ENCODE assay signal across 29 cellular contexts in genomic region chr3:102018544-102018943, GRCh38.
DNase-seq lines count a peak whose midpoint lies in the region; ATAC-seq and TF ChIP-seq lines count a peak whose summit lies in the region.
"Had no signal": no experiment of that assay in that cellular context is flagged by ENCODE, and none has a peak within 500 bp of the region (broad histone marks: within the 10 kb centered on the region; RNA-seq: fewer than 3 reads in every experiment).

No MANE protein-coding gene starts in this region.

- no peaks in the 10 kb centered on the region for H3F3A ChIP-seq in PC-9 (ENCODE audit: insufficient read depth, low read depth)

- intact Hi-C loops in PC-9 (cut with micrococcal nuclease; ENCODE audit: unreplicated experiment), result no loop called here

- no peaks in the 10 kb centered on the region for H3K9me2 ChIP-seq in PC-9 (ENCODE audit: insufficient read depth)

- CTCF ChIA-PET in PC-9 (lab: Charles Lee), result interaction anchor here (0.6 kb wide), 1 partner anchor 159 kb away, joined by 3 read pairs; no protein-coding TSS in a partner anchor
- CTCF ChIA-PET in WTC11 (lab: Charles Lee), result no interaction called here

- peak; percentile 49 for DNase-seq in CD1c-positive myeloid dendritic cell (ENCODE audit: extremely low spot score)
- DNase-seq in PC-9, result no peak
- peak; percentile 52 for DNase-seq in naive B cell
- no peak for DNase-seq in MG63
- no peak for DNase-seq in WTC11 (ENCODE audit: low spot score)
- DNase-seq in SHP77 (lab: John Stamatoyannopoulos, UW), result no peak
- no peak for DNase-seq in stimulated activated CD4-positive, alpha-beta T cell treated with anti-CD3 and anti-CD28 coated beads, Interleukin-12 subunit alpha, Interleukin-12 subunit beta, amount 100 ng/mL, for 4 hours
- DNase-seq: ACHN; activated CD4-positive, alpha-beta T cell treated with anti-CD3 and anti-CD28 coated beads, Interleukin-2, amount 50 U/mL, for 48 hours; activated CD8-positive, alpha-beta memory T cell treated with anti-CD3 and anti-CD28 coated beads, Interleukin-2, amount 50 U/mL, for 4 hours; activated naive CD4-positive, alpha-beta T cell treated with Interleukin-2 at 50 U/mL for 16 hours; amniotic stem cell; brain microvascular endothelial cell; NCI-H1092; NCI-H187; NCI-H446 treated with DMSO at 0.1 percent for 48 hours; NCI-H774; ovary; retina; small intestine; stomach; thyroid gland had no signal

- no peak overlapping the region for H3K4me3 ChIP-seq in PC-9
- no peak overlapping the region for H3K4me3 ChIP-seq in MG63
- H3K4me3 ChIP-seq: GM12878, lung, ovary, stomach, thyroid gland, vagina had no signal

- POLR2A ChIA-PET in PC-9 (lab: Charles Lee; ENCODE audit: unreplicated experiment) (interaction anchor here (0.6 kb wide), 1 partner anchor 1813 kb away, joined by 6 read pairs; no protein-coding TSS in a partner anchor), WTC11 (lab: Charles Lee) (interaction anchor here (0.6 kb wide), 1 partner anchor 104 kb away, joined by 3 read pairs; no protein-coding TSS in a partner anchor)

- H3K27ac Mint-ChIP-seq in naive B cell (peak overlapping the region in 5 of 6 donors; percentile 16 to 73 (median 36)), WTC11 (no peak overlapping the region)

- H3K27me3 Mint-ChIP-seq in naive B cell (no peaks in the 10 kb centered on the region), WTC11 (ENCODE audit: low read depth) (no peaks in the 10 kb centered on the region)

- H3K9me3 ChIP-seq in PC-9 (ENCODE audit: insufficient read depth, low read depth) (no peaks in the 10 kb centered on the region), MG63 (0 out of 2 replicates have a peak, but pooled peaks cover 2% of the 10 kb centered on the region)
- H3K9me3 ChIP-seq: ovary, thyroid gland, vagina had no signal

- H3K27me3 ChIP-seq in PC-9 (ENCODE audit: insufficient read depth, low read depth) (no peaks in the 10 kb centered on the region), MG63 (no peaks in the 10 kb centered on the region)
- H3K27me3 ChIP-seq: brain microvascular endothelial cell, ovary, stomach, thyroid gland, vagina had no signal

- ATAC-seq in GM19395 (IDR thresholded peaks at IDR 0.05; ENCODE audit: unreplicated experiment) (peak; percentile 50), naive B cell (ENCODE audit: low read depth in 2 of 2) (peak; percentile 98 to 99), WTC11 (no peak)
- ATAC-seq: HCT116 had no signal

- BruUV-seq in PC-9 (replicated peaks; lab: Mats Ljungman, UMichigan), result no TSS peak

- H3K4me2 ChIP-seq in PC-9, result no peak overlapping the region

- H3K9me3 Mint-ChIP-seq in naive B cell, result peaks cover 0 to 14% (median 3%) of the 10 kb centered on the region in 7 donors
- peaks cover 5% of the 10 kb centered on the region; the same call in 1 of the 2 replicates for H3K9me3 Mint-ChIP-seq in WTC11
- H3K9me3 Mint-ChIP-seq: neural crest cell had no signal

- no peaks in the 10 kb centered on the region for H3K4me1 ChIP-seq in PC-9 (replicated peaks; ENCODE audit: insufficient read depth)
- H3K4me1 ChIP-seq: vagina had no signal

- H4K20me1 ChIP-seq in PC-9 (ENCODE audit: insufficient read depth), result no peaks in the 10 kb centered on the region

- H3K36me3 Mint-ChIP-seq in naive B cell (no peaks in the 10 kb centered on the region), WTC11 (no peaks in the 10 kb centered on the region)

- peaks cover 12 to 27% (median 22%) of the 10 kb centered on the region in 3 donors for H3K4me1 Mint-ChIP-seq in naive B cell
- H3K4me1 Mint-ChIP-seq in WTC11, result no peaks in the 10 kb centered on the region
- H3K4me1 Mint-ChIP-seq: neural crest cell had no signal

- H3K4me3 Mint-ChIP-seq in naive B cell, result peak overlapping the region in 2 of 8 donors; percentile 9 to 33
- no peak overlapping the region for H3K4me3 Mint-ChIP-seq in WTC11
- H3K4me3 Mint-ChIP-seq: neural crest cell had no signal

- no peaks in the 10 kb centered on the region for H3K79me2 ChIP-seq in PC-9 (ENCODE audit: low read depth)

- H3K36me3 ChIP-seq in PC-9 (ENCODE audit: low read depth), result no peaks in the 10 kb centered on the region
- H3K36me3 ChIP-seq in MG63, result no peaks in the 10 kb centered on the region
- H3K36me3 ChIP-seq: brain microvascular endothelial cell, ovary, stomach, thyroid gland, vagina had no signal

- no peak for TF ChIP-seq CTCF in PC-9 (conservative IDR thresholded peaks at IDR 0.05)
- no peak for TF ChIP-seq CTCF in WTC11 (IDR thresholded peaks at IDR 0.05)

- H2AFZ ChIP-seq in PC-9, result peak overlapping the region; percentile 20; the same call in 1 of the 2 replicates

- H3K27ac ChIP-seq in PC-9, result no peak overlapping the region
- H3K27ac ChIP-seq: brain microvascular endothelial cell, ovary, RWPE1, stomach, thyroid gland, vagina had no signal

TF ChIP-seq in WTC11, 78 proteins besides CTCF, POLR2A, EP300 and RAD21 (continues in another document):
- TF ChIP-seq, protein P1, sequence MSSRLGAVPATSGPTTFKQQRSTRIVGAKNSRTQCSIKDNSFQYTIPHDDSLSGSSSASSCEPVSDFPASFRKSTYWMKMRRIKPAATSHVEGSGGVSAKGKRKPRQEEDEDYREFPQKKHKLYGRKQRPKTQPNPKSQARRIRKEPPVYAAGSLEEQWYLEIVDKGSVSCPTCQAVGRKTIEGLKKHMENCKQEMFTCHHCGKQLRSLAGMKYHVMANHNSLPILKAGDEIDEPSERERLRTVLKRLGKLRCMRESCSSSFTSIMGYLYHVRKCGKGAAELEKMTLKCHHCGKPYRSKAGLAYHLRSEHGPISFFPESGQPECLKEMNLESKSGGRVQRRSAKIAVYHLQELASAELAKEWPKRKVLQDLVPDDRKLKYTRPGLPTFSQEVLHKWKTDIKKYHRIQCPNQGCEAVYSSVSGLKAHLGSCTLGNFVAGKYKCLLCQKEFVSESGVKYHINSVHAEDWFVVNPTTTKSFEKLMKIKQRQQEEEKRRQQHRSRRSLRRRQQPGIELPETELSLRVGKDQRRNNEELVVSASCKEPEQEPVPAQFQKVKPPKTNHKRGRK (CRISPR knock-in tag; IDR thresholded peaks at IDR 0.05; ENCODE audit: borderline replicate concordance), result no peak
- TF ChIP-seq, protein P2, sequence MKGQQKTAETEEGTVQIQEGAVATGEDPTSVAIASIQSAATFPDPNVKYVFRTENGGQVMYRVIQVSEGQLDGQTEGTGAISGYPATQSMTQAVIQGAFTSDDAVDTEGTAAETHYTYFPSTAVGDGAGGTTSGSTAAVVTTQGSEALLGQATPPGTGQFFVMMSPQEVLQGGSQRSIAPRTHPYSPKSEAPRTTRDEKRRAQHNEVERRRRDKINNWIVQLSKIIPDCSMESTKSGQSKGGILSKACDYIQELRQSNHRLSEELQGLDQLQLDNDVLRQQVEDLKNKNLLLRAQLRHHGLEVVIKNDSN (CRISPR knock-in tag; IDR thresholded peaks at IDR 0.05), result no peak
- TF ChIP-seq ZNF219 (CRISPR knock-in tag; IDR thresholded peaks at IDR 0.05; ENCODE audit: borderline replicate concordance) (no peak), ELF4 (CRISPR knock-in tag; IDR thresholded peaks at IDR 0.05; ENCODE audit: low read depth) (no peak), PRRX2 (CRISPR knock-in tag; IDR thresholded peaks at IDR 0.05) (no peak), CBFB (CRISPR knock-in tag; IDR thresholded peaks at IDR 0.05; ENCODE audit: low read depth) (no peak), ZNF671 (CRISPR knock-in tag; IDR thresholded peaks at IDR 0.05) (no peak), CREB1 (CRISPR knock-in tag; IDR thresholded peaks at IDR 0.05) (no peak), TEAD1 (CRISPR knock-in tag; IDR thresholded peaks at IDR 0.05) (no peak), IRF2 (CRISPR knock-in tag; IDR thresholded peaks at IDR 0.05; ENCODE audit: borderline replicate concordance, low read depth) (no peak), ZNF396 (CRISPR knock-in tag; IDR thresholded peaks at IDR 0.05; ENCODE audit: borderline replicate concordance) (no peak), E2F5 (CRISPR knock-in tag; IDR thresholded peaks at IDR 0.05) (no peak), ZNF423 (CRISPR knock-in tag; IDR thresholded peaks at IDR 0.05) (no peak), OVOL2 (CRISPR knock-in tag; IDR thresholded peaks at IDR 0.05; ENCODE audit: borderline replicate concordance) (no peak)
- TF ChIP-seq, protein P3, sequence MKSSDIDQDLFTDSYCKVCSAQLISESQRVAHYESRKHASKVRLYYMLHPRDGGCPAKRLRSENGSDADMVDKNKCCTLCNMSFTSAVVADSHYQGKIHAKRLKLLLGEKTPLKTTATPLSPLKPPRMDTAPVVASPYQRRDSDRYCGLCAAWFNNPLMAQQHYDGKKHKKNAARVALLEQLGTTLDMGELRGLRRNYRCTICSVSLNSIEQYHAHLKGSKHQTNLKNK (CRISPR knock-in tag; IDR thresholded peaks at IDR 0.05), result no peak
- TF ChIP-seq, protein P4, sequence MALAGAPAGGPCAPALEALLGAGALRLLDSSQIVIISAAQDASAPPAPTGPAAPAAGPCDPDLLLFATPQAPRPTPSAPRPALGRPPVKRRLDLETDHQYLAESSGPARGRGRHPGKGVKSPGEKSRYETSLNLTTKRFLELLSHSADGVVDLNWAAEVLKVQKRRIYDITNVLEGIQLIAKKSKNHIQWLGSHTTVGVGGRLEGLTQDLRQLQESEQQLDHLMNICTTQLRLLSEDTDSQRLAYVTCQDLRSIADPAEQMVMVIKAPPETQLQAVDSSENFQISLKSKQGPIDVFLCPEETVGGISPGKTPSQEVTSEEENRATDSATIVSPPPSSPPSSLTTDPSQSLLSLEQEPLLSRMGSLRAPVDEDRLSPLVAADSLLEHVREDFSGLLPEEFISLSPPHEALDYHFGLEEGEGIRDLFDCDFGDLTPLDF (CRISPR knock-in tag; IDR thresholded peaks at IDR 0.05), result no peak
- TF ChIP-seq, protein P5, sequence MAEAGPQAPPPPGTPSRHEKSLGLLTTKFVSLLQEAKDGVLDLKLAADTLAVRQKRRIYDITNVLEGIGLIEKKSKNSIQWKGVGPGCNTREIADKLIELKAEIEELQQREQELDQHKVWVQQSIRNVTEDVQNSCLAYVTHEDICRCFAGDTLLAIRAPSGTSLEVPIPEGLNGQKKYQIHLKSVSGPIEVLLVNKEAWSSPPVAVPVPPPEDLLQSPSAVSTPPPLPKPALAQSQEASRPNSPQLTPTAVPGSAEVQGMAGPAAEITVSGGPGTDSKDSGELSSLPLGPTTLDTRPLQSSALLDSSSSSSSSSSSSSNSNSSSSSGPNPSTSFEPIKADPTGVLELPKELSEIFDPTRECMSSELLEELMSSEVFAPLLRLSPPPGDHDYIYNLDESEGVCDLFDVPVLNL (CRISPR knock-in tag; IDR thresholded peaks at IDR 0.05; ENCODE audit: borderline replicate concordance, low read depth), result no peak

Comparison
In these comparisons a context has a peak if more than half of its experiments do, and no peak if none do; other contexts are left out.
1. DNase-seq: peak in CD1c-positive myeloid dendritic cell (single experiment) and naive B cell (single experiment); none in PC-9 (0 of 2), MG63 (single experiment), WTC11 (single experiment), SHP77 (0 of 2) and stimulated activated CD4-positive, alpha-beta T cell treated with anti-CD3 and anti-CD28 coated beads, Interleukin-12 subunit alpha, Interleukin-12 subunit beta, amount 100 ng/mL, for 4 hours (single experiment).